ENCODE assay signal across 10 cellular contexts in the genomic region with DNA sequence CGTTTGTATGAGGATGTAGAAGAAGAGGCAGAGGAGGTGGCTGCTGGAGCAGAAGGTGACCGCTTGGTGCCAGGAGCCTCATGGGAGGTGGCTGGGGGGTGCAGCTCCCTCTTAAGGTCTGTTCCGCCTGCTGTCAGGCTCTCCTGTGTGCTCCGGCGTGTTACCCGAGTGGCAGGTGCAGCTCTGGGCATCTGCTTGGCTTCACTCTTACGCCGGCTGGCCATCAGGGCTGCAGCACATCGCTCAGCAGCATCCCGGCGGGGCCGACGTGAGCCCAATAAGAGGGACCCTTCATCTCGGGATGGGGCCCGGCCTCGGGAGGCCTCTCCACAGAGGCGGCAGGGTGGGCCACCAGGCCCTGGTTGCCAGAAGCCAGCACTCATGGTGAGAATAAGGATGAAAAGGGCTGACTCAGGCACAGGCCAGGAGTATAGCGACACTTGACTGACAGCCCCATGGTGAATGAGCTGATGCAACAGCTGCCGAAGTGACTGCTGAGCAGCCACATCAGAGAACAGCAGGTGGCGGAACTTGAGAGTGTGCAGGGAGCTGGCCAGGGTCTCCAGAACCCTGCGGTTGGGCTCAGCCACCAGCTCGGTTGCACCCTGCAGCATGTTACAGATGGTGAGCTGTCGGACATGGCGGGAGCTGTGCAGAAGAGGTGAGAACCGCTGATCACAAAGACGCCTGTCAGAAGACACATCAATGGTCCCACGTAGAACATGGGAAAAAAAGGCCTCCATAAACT.
DNase-seq lines count a peak whose midpoint lies in the region; ATAC-seq and TF ChIP-seq lines count a peak whose summit lies in the region.
"Had no signal": no experiment of that assay in that cellular context is flagged by ENCODE, and none has a peak within 500 bp of the region (broad histone marks: within the 10 kb centered on the region; RNA-seq: fewer than 3 reads in every experiment).

No MANE protein-coding gene starts in this region.

- peak; percentile 60 for ATAC-seq in central memory CD8-positive, alpha-beta T cell (replicated peaks; ENCODE audit: extremely low read depth, poor library complexity, severe bottlenecking)

- peak; percentile 18 to 48 for DNase-seq in NCI-H526 (lab: John Stamatoyannopoulos, UW)
- DNase-seq in NCI-H526 treated with DMSO at 0.1 percent for 48 hours (lab: John Stamatoyannopoulos, UW): no peak
- DNase-seq in SK-N-MC (ENCODE audit: low read depth, low spot score): no peak
- no peak for DNase-seq in central memory CD8-positive, alpha-beta T cell (ENCODE audit: low spot score in 2 of 2)
- peak; percentile 7 for DNase-seq in stimulated activated CD8-positive, alpha-beta memory T cell treated with anti-CD3 and anti-CD28 coated beads, Interleukin-4, amount 100 ng/mL, for 24 hours (ENCODE audit: low read depth)
- DNase-seq in effector CD8-positive, alpha-beta T cell (lab: John Stamatoyannopoulos, UW): no peak
- no peak for DNase-seq in glomerular visceral epithelial cell (ENCODE audit: extremely low spot score)
- DNase-seq in GM10248 (ENCODE audit: extremely low spot score): no peak
- DNase-seq: head of caudate nucleus had no signal

- H3K9me3 ChIP-seq in SK-N-MC (ENCODE audit: low read depth, low read length): no peaks in the 10 kb centered on the region
- H3K9me3 ChIP-seq: vagina had no signal

- H3K4me3 ChIP-seq in SK-N-MC: no peak overlapping the region
- H3K4me3 ChIP-seq: vagina had no signal

- peaks cover 37% of the 10 kb centered on the region; the same call in 1 of the 2 replicates for H3K36me3 ChIP-seq in SK-N-MC (ENCODE audit: insufficient read depth, low read length)

- no peak overlapping the region for H3K9ac ChIP-seq in SK-N-MC (ENCODE audit: insufficient read length)

- POLR2A ChIA-PET in GM10248 (lab: Yijun Ruan, JAX): interaction anchor here (1.0 kb wide), 1 partner anchor 8 kb away, joined by 4 read pairs; no protein-coding TSS in a partner anchor

- H3K4me1 Mint-ChIP-seq in central memory CD8-positive, alpha-beta T cell: peaks cover 15% of the 10 kb centered on the region

- peak overlapping the region; percentile 9 for H3K27ac Mint-ChIP-seq in central memory CD8-positive, alpha-beta T cell (ENCODE audit: low read depth)

- TF ChIP-seq CTCF in GM10248 (IDR thresholded peaks at IDR 0.05; ENCODE audit: control extremely low read depth, extremely low read depth, low read depth, missing control alignments): no peak

- H3K27ac ChIP-seq in SK-N-MC: peak overlapping the region; percentile 57; the same call in 1 of the 2 replicates
- H3K27ac ChIP-seq: vagina had no signal

- H3K36me3 Mint-ChIP-seq in central memory CD8-positive, alpha-beta T cell (ENCODE audit: insufficient read depth): peaks cover 18% of the 10 kb centered on the region

- H3K27me3 Mint-ChIP-seq in central memory CD8-positive, alpha-beta T cell: no peaks in the 10 kb centered on the region

- no peak overlapping the region for H3K4me3 Mint-ChIP-seq in central memory CD8-positive, alpha-beta T cell

- no peaks in the 10 kb centered on the region for H3K9me3 Mint-ChIP-seq in central memory CD8-positive, alpha-beta T cell

- CTCF ChIA-PET in GM10248 (lab: Yijun Ruan, JAX): interaction anchor here (1.0 to 1.8 kb wide), 6 partner anchors 9 to 62 kb away, joined by 3 to 6 read pairs (median 4); no protein-coding TSS in a partner anchor

Comparison
In these comparisons a context has a peak if more than half of its experiments do, and no peak if none do; other contexts are left out.
1. DNase-seq: peak in NCI-H526 (2 of 2) and stimulated activated CD8-positive, alpha-beta memory T cell treated with anti-CD3 and anti-CD28 coated beads, Interleukin-4, amount 100 ng/mL, for 24 hours (single experiment); none in NCI-H526 treated with DMSO at 0.1 percent for 48 hours (single experiment), SK-N-MC (single experiment), central memory CD8-positive, alpha-beta T cell (0 of 2), effector CD8-positive, alpha-beta T cell (single experiment), glomerular visceral epithelial cell (single experiment) and GM10248 (single experiment).